Comparison of ENCODE assay signal across 2 cellular contexts in genomic region chr14:22886500-22887259, GRCh38.
TF ChIP-seq lines count a peak whose summit lies in the region.

No MANE protein-coding gene starts in this region.

TF ChIP-seq in A549, 52 proteins besides CTCF, POLR2A, EP300 and RAD21:
- TF ChIP-seq, protein P1, sequence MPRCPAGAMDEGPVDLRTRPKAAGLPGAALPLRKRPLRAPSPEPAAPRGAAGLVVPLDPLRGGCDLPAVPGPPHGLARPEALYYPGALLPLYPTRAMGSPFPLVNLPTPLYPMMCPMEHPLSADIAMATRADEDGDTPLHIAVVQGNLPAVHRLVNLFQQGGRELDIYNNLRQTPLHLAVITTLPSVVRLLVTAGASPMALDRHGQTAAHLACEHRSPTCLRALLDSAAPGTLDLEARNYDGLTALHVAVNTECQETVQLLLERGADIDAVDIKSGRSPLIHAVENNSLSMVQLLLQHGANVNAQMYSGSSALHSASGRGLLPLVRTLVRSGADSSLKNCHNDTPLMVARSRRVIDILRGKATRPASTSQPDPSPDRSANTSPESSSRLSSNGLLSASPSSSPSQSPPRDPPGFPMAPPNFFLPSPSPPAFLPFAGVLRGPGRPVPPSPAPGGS (IDR thresholded peaks at IDR 0.05) = 0 out of 3 replicates have a peak, but pooled peaks have one; percentile 60
- TF ChIP-seq MAFK (IDR thresholded peaks at IDR 0.05; ENCODE audit: partially characterized antibody) (no peak), JUN (IDR thresholded peaks at IDR 0.05) (0 out of 5 replicates have a peak, but pooled peaks have one; percentile 34 to 60), HOXB5 (CRISPR knock-in tag; IDR thresholded peaks at IDR 0.05) (peak; percentile 77), ZC3H11A (IDR thresholded peaks at IDR 0.05) (no peak), ATOH8 (CRISPR knock-in tag; IDR thresholded peaks at IDR 0.05; ENCODE audit: low read depth) (no peak), FOSB (CRISPR knock-in tag; IDR thresholded peaks at IDR 0.05) (no peak), KDM1A (IDR thresholded peaks at IDR 0.05; ENCODE audit: low read depth) (no peak), TFCP2L1 (CRISPR knock-in tag; IDR thresholded peaks at IDR 0.05) (peak; percentile 49; the same call in 1 of the 2 replicates), ZNF302 (CRISPR knock-in tag; IDR thresholded peaks at IDR 0.05) (peak; percentile 54; the same call in 1 of the 2 replicates), NFE2L2 (conservative IDR thresholded peaks at IDR 0.05; ENCODE audit: low read length) (no peak), EHF (CRISPR knock-in tag; IDR thresholded peaks at IDR 0.05) (peak; percentile 59; the same call in 1 of the 2 replicates), JUNB (IDR thresholded peaks at IDR 0.05) (no peak), HMGXB4 (CRISPR knock-in tag; IDR thresholded peaks at IDR 0.05; ENCODE audit: borderline replicate concordance) (no peak), HEYL (CRISPR knock-in tag; IDR thresholded peaks at IDR 0.05) (no peak)
- TF ChIP-seq, protein P2, sequence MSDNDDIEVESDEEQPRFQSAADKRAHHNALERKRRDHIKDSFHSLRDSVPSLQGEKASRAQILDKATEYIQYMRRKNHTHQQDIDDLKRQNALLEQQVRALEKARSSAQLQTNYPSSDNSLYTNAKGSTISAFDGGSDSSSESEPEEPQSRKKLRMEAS (IDR thresholded peaks at IDR 0.05) = peak; percentile 91
- TF ChIP-seq, protein P3, sequence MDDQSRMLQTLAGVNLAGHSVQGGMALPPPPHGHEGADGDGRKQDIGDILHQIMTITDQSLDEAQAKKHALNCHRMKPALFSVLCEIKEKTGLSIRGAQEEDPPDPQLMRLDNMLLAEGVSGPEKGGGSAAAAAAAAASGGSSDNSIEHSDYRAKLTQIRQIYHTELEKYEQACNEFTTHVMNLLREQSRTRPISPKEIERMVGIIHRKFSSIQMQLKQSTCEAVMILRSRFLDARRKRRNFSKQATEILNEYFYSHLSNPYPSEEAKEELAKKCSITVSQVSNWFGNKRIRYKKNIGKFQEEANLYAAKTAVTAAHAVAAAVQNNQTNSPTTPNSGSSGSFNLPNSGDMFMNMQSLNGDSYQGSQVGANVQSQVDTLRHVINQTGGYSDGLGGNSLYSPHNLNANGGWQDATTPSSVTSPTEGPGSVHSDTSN (IDR thresholded peaks at IDR 0.05) = no peak
- TF ChIP-seq, protein P4, sequence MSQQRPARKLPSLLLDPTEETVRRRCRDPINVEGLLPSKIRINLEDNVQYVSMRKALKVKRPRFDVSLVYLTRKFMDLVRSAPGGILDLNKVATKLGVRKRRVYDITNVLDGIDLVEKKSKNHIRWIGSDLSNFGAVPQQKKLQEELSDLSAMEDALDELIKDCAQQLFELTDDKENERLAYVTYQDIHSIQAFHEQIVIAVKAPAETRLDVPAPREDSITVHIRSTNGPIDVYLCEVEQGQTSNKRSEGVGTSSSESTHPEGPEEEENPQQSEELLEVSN (IDR thresholded peaks at IDR 0.05; ENCODE audit: borderline replicate concordance, low read depth) = peak; percentile 93

TF ChIP-seq in neural cell, 6 proteins besides CTCF, POLR2A, EP300 and RAD21 (continued from another document):
- TF ChIP-seq, protein P5, sequence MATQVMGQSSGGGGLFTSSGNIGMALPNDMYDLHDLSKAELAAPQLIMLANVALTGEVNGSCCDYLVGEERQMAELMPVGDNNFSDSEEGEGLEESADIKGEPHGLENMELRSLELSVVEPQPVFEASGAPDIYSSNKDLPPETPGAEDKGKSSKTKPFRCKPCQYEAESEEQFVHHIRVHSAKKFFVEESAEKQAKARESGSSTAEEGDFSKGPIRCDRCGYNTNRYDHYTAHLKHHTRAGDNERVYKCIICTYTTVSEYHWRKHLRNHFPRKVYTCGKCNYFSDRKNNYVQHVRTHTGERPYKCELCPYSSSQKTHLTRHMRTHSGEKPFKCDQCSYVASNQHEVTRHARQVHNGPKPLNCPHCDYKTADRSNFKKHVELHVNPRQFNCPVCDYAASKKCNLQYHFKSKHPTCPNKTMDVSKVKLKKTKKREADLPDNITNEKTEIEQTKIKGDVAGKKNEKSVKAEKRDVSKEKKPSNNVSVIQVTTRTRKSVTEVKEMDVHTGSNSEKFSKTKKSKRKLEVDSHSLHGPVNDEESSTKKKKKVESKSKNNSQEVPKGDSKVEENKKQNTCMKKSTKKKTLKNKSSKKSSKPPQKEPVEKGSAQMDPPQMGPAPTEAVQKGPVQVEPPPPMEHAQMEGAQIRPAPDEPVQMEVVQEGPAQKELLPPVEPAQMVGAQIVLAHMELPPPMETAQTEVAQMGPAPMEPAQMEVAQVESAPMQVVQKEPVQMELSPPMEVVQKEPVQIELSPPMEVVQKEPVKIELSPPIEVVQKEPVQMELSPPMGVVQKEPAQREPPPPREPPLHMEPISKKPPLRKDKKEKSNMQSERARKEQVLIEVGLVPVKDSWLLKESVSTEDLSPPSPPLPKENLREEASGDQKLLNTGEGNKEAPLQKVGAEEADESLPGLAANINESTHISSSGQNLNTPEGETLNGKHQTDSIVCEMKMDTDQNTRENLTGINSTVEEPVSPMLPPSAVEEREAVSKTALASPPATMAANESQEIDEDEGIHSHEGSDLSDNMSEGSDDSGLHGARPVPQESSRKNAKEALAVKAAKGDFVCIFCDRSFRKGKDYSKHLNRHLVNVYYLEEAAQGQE (IDR thresholded peaks at IDR 0.05; ENCODE audit: borderline replicate concordance) = no peak
- TF ChIP-seq TAF1 (IDR thresholded peaks at IDR 0.05; ENCODE audit: low read depth) (no peak), POLR2AphosphoS5 (IDR thresholded peaks at IDR 0.05) (no peak), EZH2 (IDR thresholded peaks at IDR 0.05; ENCODE audit: borderline replicate concordance, insufficient read depth, low read length, poor library complexity, severe bottlenecking) (no peak), SMC3 (conservative IDR thresholded peaks at IDR 0.05; ENCODE audit: poor library complexity) (no peak)
